Comparison of ENCODE assay signal across 8 cellular contexts in the genomic region with DNA sequence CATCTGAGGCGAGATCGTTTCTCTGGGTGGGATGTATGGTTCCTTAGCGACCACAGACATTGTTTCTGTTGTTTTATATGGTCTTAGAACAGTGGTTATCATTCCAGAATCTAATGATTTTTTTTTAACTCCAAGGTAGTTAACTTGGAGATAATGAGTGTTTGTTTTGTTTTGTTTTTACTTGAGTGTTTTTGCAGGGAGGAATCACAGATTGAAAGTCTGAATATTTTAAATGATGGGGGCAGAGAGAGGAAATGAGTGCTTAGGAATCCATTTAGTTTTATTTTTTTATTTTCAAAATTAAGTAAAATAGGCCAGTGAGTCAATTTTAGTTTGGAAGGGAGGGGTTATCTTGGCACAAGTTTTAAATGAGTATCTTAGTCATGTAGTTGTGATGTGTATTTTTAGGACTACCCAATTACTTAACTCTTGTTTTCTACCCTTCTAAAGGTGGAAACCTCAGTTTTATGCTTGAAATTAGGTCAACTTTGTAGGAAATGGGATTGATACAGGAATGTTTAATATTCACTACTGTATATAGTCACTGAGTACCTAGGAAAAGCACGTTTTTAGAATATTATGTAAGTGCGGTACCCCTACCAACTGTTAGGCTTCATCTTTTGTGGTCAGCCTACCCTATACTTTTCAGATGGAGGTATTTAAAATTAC. TPM values are rescaled to one million over a fixed set of nuclear protein-coding genes. Genes with fewer than 3 reads are reported as not detected.
DNase-seq lines count a peak whose midpoint lies in the region; ATAC-seq, FAIRE-seq and TF ChIP-seq lines count a peak whose summit lies in the region.

No MANE protein-coding gene starts in this region.

- H2AK5ac ChIP-seq in neuronal stem cell (ENCODE audit: low read depth, low read length), result no peak overlapping the region

- H3K14ac ChIP-seq in neuronal stem cell (ENCODE audit: low read length), result no peak overlapping the region

- H3K4me2 ChIP-seq in neuronal stem cell (ENCODE audit: insufficient read depth, low read length, poor library complexity, severe bottlenecking), result peak overlapping the region; percentile 71

- ATAC-seq in GM18861 (IDR thresholded peaks at IDR 0.05; ENCODE audit: unreplicated experiment) (no peak), HG02840 (IDR thresholded peaks at IDR 0.05; ENCODE audit: low FRiP score, unreplicated experiment) (no peak)

- POLR2A ChIA-PET in CD4-positive, alpha-beta memory T cell (lab: Charles Lee; ENCODE audit: partially characterized antibody), result interaction anchor here (1.6 to 1.7 kb wide), 2 partner anchors 25 to 230 kb away, joined by 4 to 9 read pairs; a partner anchor contains a TSS

- H2BK15ac ChIP-seq in neuronal stem cell (ENCODE audit: low read length), result no peak overlapping the region

- H3K4ac ChIP-seq in neuronal stem cell (ENCODE audit: low read length), result no peak overlapping the region

- no peaks in the 10 kb centered on the region for H3K79me1 ChIP-seq in neuronal stem cell (ENCODE audit: low read depth, low read length)

- no peak overlapping the region for H2BK12ac ChIP-seq in neuronal stem cell (ENCODE audit: low read length)

- H4K91ac ChIP-seq in neuronal stem cell (ENCODE audit: low read depth, low read length, poor library complexity), result no peak overlapping the region

- CTCF ChIA-PET in CD4-positive, alpha-beta memory T cell (lab: Charles Lee; ENCODE audit: partially characterized antibody), result interaction anchor here (0.9 to 1.6 kb wide), 2 partner anchors 31 to 33 kb away, joined by 3 to 4 read pairs; no protein-coding TSS in a partner anchor

- no peak overlapping the region for H3K23ac ChIP-seq in neuronal stem cell (ENCODE audit: low read depth, low read length, poor library complexity)

- no peak for TF ChIP-seq CTCF in endodermal cell (conservative IDR thresholded peaks at IDR 0.05)

- H3K27ac Mint-ChIP-seq in CD4-positive, alpha-beta memory T cell, result peak overlapping the region; percentile 86 to 99 (median 96)
- H3K27ac Mint-ChIP-seq in endodermal cell, result peak overlapping the region; percentile 89

- H3K4me1 ChIP-seq in CD4-positive, alpha-beta memory T cell (ENCODE audit: insufficient read depth, low read length), result peaks cover 39% of the 10 kb centered on the region
- H3K4me1 ChIP-seq in NT2/D1 (ENCODE audit: insufficient read depth, insufficient read length), result no peaks in the 10 kb centered on the region
- H3K4me1 ChIP-seq in endodermal cell (ENCODE audit: control insufficient read depth, insufficient read depth, low read length), result peaks cover 6% of the 10 kb centered on the region
- peaks cover 4 to 10% of the 10 kb centered on the region in 2 donors for H3K4me1 ChIP-seq in neuronal stem cell (ENCODE audit: control insufficient read depth in 2 of 2, insufficient read depth in 1 of 2, low read depth in 1 of 2, low read length in 2 of 2)

- no peaks in the 10 kb centered on the region for H3K36me3 ChIP-seq in CD4-positive, alpha-beta memory T cell (ENCODE audit: insufficient read depth, low read length)
- no peaks in the 10 kb centered on the region for H3K36me3 ChIP-seq in NT2/D1 (ENCODE audit: insufficient read depth, insufficient read length, low read length)
- no peaks in the 10 kb centered on the region for H3K36me3 ChIP-seq in endodermal cell (ENCODE audit: control insufficient read depth, insufficient read depth, low read length)
- H3K36me3 ChIP-seq in neuronal stem cell (replicated peaks in 1 of 2; ENCODE audit: control insufficient read depth in 2 of 2, insufficient read depth in 2 of 2, low read length in 2 of 2), result peaks cover 0 to 20% of the 10 kb centered on the region in 2 donors

- H3K4me1 Mint-ChIP-seq in CD4-positive, alpha-beta memory T cell, result peaks cover 27 to 59% (median 41%) of the 10 kb centered on the region in 4 donors
- H3K4me1 Mint-ChIP-seq in endodermal cell, result peaks cover 21% of the 10 kb centered on the region

- no peak overlapping the region for H2BK5ac ChIP-seq in neuronal stem cell (ENCODE audit: low read length)

- peak overlapping the region; percentile 89 for H3K27ac ChIP-seq in CD4-positive, alpha-beta memory T cell (ENCODE audit: low read depth, low read length)
- H3K27ac ChIP-seq in endodermal cell (ENCODE audit: low read depth, low read length) (no peak overlapping the region), neuronal stem cell (replicated peaks; ENCODE audit: low read length) (peak overlapping the region; percentile 99)

- no peak overlapping the region for H2BK120ac ChIP-seq in neuronal stem cell (ENCODE audit: low read depth, low read length)

- H3K9me3 Mint-ChIP-seq in CD4-positive, alpha-beta memory T cell, result peaks cover 0 to 2% (median 0%) of the 10 kb centered on the region in 8 donors
- no peaks in the 10 kb centered on the region for H3K9me3 Mint-ChIP-seq in endodermal cell

- H3K9me3 ChIP-seq in CD4-positive, alpha-beta memory T cell (ENCODE audit: control insufficient read depth in 1 of 2, low read length in 2 of 2), result no peaks in the 10 kb centered on the region
- H3K9me3 ChIP-seq in NT2/D1 (ENCODE audit: insufficient read depth, low read length) (no peaks in the 10 kb centered on the region), endodermal cell (ENCODE audit: control insufficient read depth, low read length) (no peaks in the 10 kb centered on the region), neuronal stem cell (replicated peaks in 1 of 2; ENCODE audit: control insufficient read depth in 2 of 2, insufficient read depth in 1 of 2, low read depth in 1 of 2, low read length in 2 of 2) (peaks cover 0 to 4% of the 10 kb centered on the region in 2 donors)

- no peak overlapping the region for H4K8ac ChIP-seq in neuronal stem cell (ENCODE audit: low read depth, low read length)

- H3K36me3 Mint-ChIP-seq in CD4-positive, alpha-beta memory T cell, result peaks cover 0 to 10% of the 10 kb centered on the region in 2 donors
- peaks cover 7% of the 10 kb centered on the region for H3K36me3 Mint-ChIP-seq in endodermal cell (ENCODE audit: low read depth)

- H2AFZ ChIP-seq in neuronal stem cell (ENCODE audit: low read length), result no peak overlapping the region

- intact Hi-C loops in CD4-positive, alpha-beta memory T cell (cut with micrococcal nuclease), result loop anchor here (5.0 to 10.0 kb wide), 6 partner anchors 402 to 794 kb away; a partner anchor contains a TSS

- H3K4me3 ChIP-seq in CD4-positive, alpha-beta memory T cell (ENCODE audit: low read length in 2 of 2), result peak overlapping the region; percentile 44 to 85
- peak overlapping the region; percentile 93 for H3K4me3 ChIP-seq in NT2/D1 (ENCODE audit: insufficient read length, low read depth)
- H3K4me3 ChIP-seq in endodermal cell (ENCODE audit: low read length), result peak overlapping the region; percentile 100
- peak overlapping the region; percentile 65 to 87 for H3K4me3 ChIP-seq in neuronal stem cell (ENCODE audit: low read length in 2 of 2)

- H3K9ac ChIP-seq in NT2/D1 (ENCODE audit: insufficient read length, low read depth) (peak overlapping the region; percentile 100), endodermal cell (ENCODE audit: extremely low read depth, low read length, poor library complexity, severe bottlenecking) (peak overlapping the region; percentile 92), neuronal stem cell (ENCODE audit: low read depth, low read length, poor library complexity) (no peak overlapping the region)

- no peaks in the 10 kb centered on the region for H3K27me3 Mint-ChIP-seq in CD4-positive, alpha-beta memory T cell
- H3K27me3 Mint-ChIP-seq in endodermal cell (ENCODE audit: insufficient read depth), result no peaks in the 10 kb centered on the region

- no peaks in the 10 kb centered on the region for H3K27me3 ChIP-seq in CD4-positive, alpha-beta memory T cell (ENCODE audit: insufficient read depth, low read length)
- H3K27me3 ChIP-seq in NT2/D1 (ENCODE audit: insufficient read depth, insufficient read length), result no peaks in the 10 kb centered on the region
- H3K27me3 ChIP-seq in endodermal cell (ENCODE audit: control insufficient read depth, insufficient read depth, low read length, poor library complexity, severe bottlenecking), result no peaks in the 10 kb centered on the region
- H3K27me3 ChIP-seq in neuronal stem cell (ENCODE audit: control insufficient read depth in 3 of 3, insufficient read depth in 3 of 3, low read depth in 1 of 3, low read length in 3 of 3), result no peaks in the 10 kb centered on the region

- FAIRE-seq in H54 (lab: Jason Lieb, UNC), result no peak

- DNase-seq in CD4-positive, alpha-beta memory T cell, result no peak
- DNase-seq in NT2/D1 (ENCODE audit: low read depth, low spot score) (no peak), endodermal cell (no peak), neuronal stem cell (ENCODE audit: low spot score) (no peak), H54 (ENCODE audit: insufficient read length, low spot score) (no peak)
- DNase-seq in stimulated activated CD4-positive, alpha-beta T cell treated with anti-CD3 and anti-CD28 coated beads, Interleukin-4, amount 100 ng/mL, for 1 hour, result no peak

- 7 to 38% methylated on average over 3 to 5 of the region's 5 CpGs for WGBS in endodermal cell (ENCODE audit: insufficient coverage in 1 of 2, insufficient read length in 1 of 2), 2 experiments
- whole genome bisulfite sequencing in neuronal stem cell (ENCODE audit: extremely low coverage in 2 of 2, insufficient read length in 2 of 2, insufficient replicate concordance in 1 of 2), 2 donors, result no CpG with 5 or more reads among the region's 5 CpGs

- H3K4me3 Mint-ChIP-seq in CD4-positive, alpha-beta memory T cell, result peak overlapping the region; percentile 91 to 99 (median 96)
- H3K4me3 Mint-ChIP-seq in endodermal cell, result peak overlapping the region; percentile 82

- TF ChIP-seq POLR2A in H54 (IDR thresholded peaks at IDR 0.05; ENCODE audit: low read depth, low read length), result no peak

- no peak overlapping the region for H3K18ac ChIP-seq in neuronal stem cell (ENCODE audit: low read length)

RNA-seq across cellular contexts. Expression of a gene that starts 2.0 kb away (rescaled TPM):
- total RNA-seq in CD4-positive, alpha-beta memory T cell, result 10 to 100 TPM; 31.0 to 31.4 TPM
- 10 to 100 TPM; 10.8 to 17.4 TPM for polyA plus RNA-seq in CD4-positive, alpha-beta memory T cell
- total RNA-seq in endodermal cell, result 10 to 100 TPM; 66.4 to 74.4 TPM
- 76.7 TPM for polyA plus RNA-seq in endodermal cell (2013, experiment 1 of 2)
- polyA plus RNA-seq in endodermal cell (2013, experiment 2 of 2), result 71.0 TPM
- polyA plus RNA-seq in neuronal stem cell (2013, experiment 1 of 2), result 133 TPM
- polyA plus RNA-seq in neuronal stem cell (2013, experiment 2 of 2), result 136 TPM

RNA-seq across cellular contexts. Expression of a gene that starts 23.6 kb away (rescaled TPM):
- total RNA-seq in CD4-positive, alpha-beta memory T cell, result not detected
- polyA plus RNA-seq in CD4-positive, alpha-beta memory T cell, result not detected
- not detected for total RNA-seq in endodermal cell
- not detected for polyA plus RNA-seq in endodermal cell (2013, experiment 1 of 2)
- not detected for polyA plus RNA-seq in endodermal cell (2013, experiment 2 of 2)
- polyA plus RNA-seq in neuronal stem cell (2013, experiment 1 of 2), result 0.06 TPM
- polyA plus RNA-seq in neuronal stem cell (2013, experiment 2 of 2), result not detected
